8 cellular contexts compared by ENCODE assay signal in genomic region chr1:8962812-8963669, GRCh38. TPM values are rescaled to one million over a fixed set of nuclear protein-coding genes. Genes with fewer than 3 reads are reported as not detected.
DNase-seq lines count a peak whose midpoint lies in the region; ATAC-seq, FAIRE-seq and TF ChIP-seq lines count a peak whose summit lies in the region.

No MANE protein-coding gene starts in this region.

- no peaks in the 10 kb centered on the region for H3K9me3 ChIP-seq in CD8-positive, alpha-beta memory T cell (ENCODE audit: low read length)
- H3K9me3 ChIP-seq in Panc1 (ENCODE audit: control insufficient read depth, insufficient read depth, low read depth, low read length) (no peaks in the 10 kb centered on the region; the same call in 1 of the 2 replicates), HepG2 (ENCODE audit: low read length) (no peaks in the 10 kb centered on the region)

- CTCF ChIA-PET in CD8-positive, alpha-beta memory T cell (lab: Charles Lee), result interaction anchor here (0.8 to 3.0 kb wide), 14 partner anchors 8 to 48 kb away, joined by 3 to 12 read pairs (median 5); no protein-coding TSS in a partner anchor
- CTCF ChIA-PET in Panc1 (lab: Charles Lee) (interaction anchor here (0.6 to 1.9 kb wide), 4 partner anchors 13 to 65 kb away, joined by 3 to 6 read pairs (median 4); no protein-coding TSS in a partner anchor), HepG2 (lab: Yijun Ruan, JAX; ENCODE audit: low intra/inter-chr PET ratio, low total read pairs) (interaction anchor here (1.1 to 1.4 kb wide), 4 partner anchors 25 to 139 kb away, joined by 3 to 7 read pairs (median 4); no protein-coding TSS in a partner anchor)

- peaks cover 0 to 10% (median 8%) of the 10 kb centered on the region in 5 donors for H3K9me3 Mint-ChIP-seq in CD8-positive, alpha-beta memory T cell
- peaks cover 10% of the 10 kb centered on the region for H3K9me3 Mint-ChIP-seq in activated naive CD8-positive, alpha-beta T cell treated with anti-CD3 and anti-CD28 coated beads for 36 hours

- TF ChIP-seq POLR2A in HepG2 (IDR thresholded peaks at IDR 0.05; ENCODE audit: insufficient read depth in 1 of 2, low read depth in 2 of 2, low read length in 2 of 2), result no peak

- WGBS in HepG2 (ENCODE audit: low lambda C conversion rate), result 26% methylated on average over 12 of the region's 17 CpGs

- no peaks in the 10 kb centered on the region for H3K27me3 ChIP-seq in CD8-positive, alpha-beta memory T cell (ENCODE audit: insufficient read depth, low read length, poor library complexity, severe bottlenecking)
- H3K27me3 ChIP-seq in Panc1 (ENCODE audit: control insufficient read depth, insufficient read depth, low read length) (no peaks in the 10 kb centered on the region), HepG2 (ENCODE audit: control insufficient read depth in 1 of 2, insufficient read depth in 2 of 2, low read length in 2 of 2) (peaks cover 0 to 6% of the 10 kb centered on the region in 2 experiments; a peak in 3 of 5 replicates)

- no peaks in the 10 kb centered on the region for H4K20me1 ChIP-seq in HepG2 (ENCODE audit: insufficient read depth, low read length)

- in situ Hi-C loops in Panc1 (cut with HindIII; ENCODE audit: low pct_unique_long_range_greater_than_20kb, low sequenced_read_pairs), result no loop called here
- in situ Hi-C loops in HepG2 (cut with HindIII; ENCODE audit: extremely low pct_ligation_motif_present, low pct_unique_long_range_greater_than_20kb), result no loop called here

- peaks cover 22 to 63% (median 57%) of the 10 kb centered on the region in 3 donors for H3K4me1 Mint-ChIP-seq in CD8-positive, alpha-beta memory T cell
- peaks cover 79% of the 10 kb centered on the region for H3K4me1 Mint-ChIP-seq in activated naive CD8-positive, alpha-beta T cell treated with anti-CD3 and anti-CD28 coated beads for 36 hours

- H2AFZ ChIP-seq in HepG2 (ENCODE audit: low read length), result no peak overlapping the region

- H3K4me2 ChIP-seq in HepG2 (ENCODE audit: low read depth, low read length), result peak overlapping the region; percentile 34; the same call in 1 of the 2 replicates

- peaks cover 4 to 14% of the 10 kb centered on the region in 2 donors for H3K27me3 Mint-ChIP-seq in CD8-positive, alpha-beta memory T cell
- H3K27me3 Mint-ChIP-seq in activated naive CD8-positive, alpha-beta T cell treated with anti-CD3 and anti-CD28 coated beads for 36 hours, result no peaks in the 10 kb centered on the region

- H3K4me3 ChIP-seq in CD8-positive, alpha-beta memory T cell (ENCODE audit: low read length), result peak overlapping the region; percentile 10
- H3K4me3 ChIP-seq in Panc1 (ENCODE audit: low read depth in 2 of 2, low read length in 2 of 2), result no peak overlapping the region
- no peak overlapping the region for H3K4me3 ChIP-seq in HepG2 (replicated peaks in 1 of 3; ENCODE audit: insufficient read depth in 1 of 3, low read depth in 2 of 3, low read length in 3 of 3)

- TF ChIP-seq RAD21 in HepG2 (CRISPR knock-in tag; IDR thresholded peaks at IDR 0.05), result no peak

- intact Hi-C loops in Panc1 (cut with micrococcal nuclease; ENCODE audit: unreplicated experiment) (no loop called here), HepG2 (cut with micrococcal nuclease; ENCODE audit: unreplicated experiment) (loop anchor here (1.0 kb wide), 1 partner anchor 25 kb away; no protein-coding TSS in a partner anchor)

- H3K4me1 ChIP-seq in CD8-positive, alpha-beta memory T cell (ENCODE audit: insufficient read depth, low read length), result peaks cover 51% of the 10 kb centered on the region
- H3K4me1 ChIP-seq in Panc1 (ENCODE audit: control insufficient read depth, insufficient read depth, low read length) (no peaks in the 10 kb centered on the region), HepG2 (ENCODE audit: insufficient read depth, low read length) (peaks cover 22% of the 10 kb centered on the region)

- no peaks in the 10 kb centered on the region for H3K79me2 ChIP-seq in HepG2 (ENCODE audit: insufficient read depth, low read length)

- peaks cover 6 to 13% (median 12%) of the 10 kb centered on the region in 3 donors for H3K36me3 Mint-ChIP-seq in CD8-positive, alpha-beta memory T cell
- peaks cover 92% of the 10 kb centered on the region for H3K36me3 Mint-ChIP-seq in activated naive CD8-positive, alpha-beta T cell treated with anti-CD3 and anti-CD28 coated beads for 36 hours

- peak; percentile 84 for TF ChIP-seq CTCF in Panc1 (IDR thresholded peaks at IDR 0.05)
- peak; percentile 74 for TF ChIP-seq CTCF in HepG2 (CRISPR knock-in tag; IDR thresholded peaks at IDR 0.05)

- H3K4me3 Mint-ChIP-seq in CD8-positive, alpha-beta memory T cell, result peak overlapping the region in 4 of 7 donors; percentile 54 to 66 (median 63)
- peak overlapping the region; percentile 87 for H3K4me3 Mint-ChIP-seq in activated naive CD8-positive, alpha-beta T cell treated with anti-CD3 and anti-CD28 coated beads for 36 hours

- BruUV-seq in Panc1 (replicated peaks; lab: Mats Ljungman, UMichigan), result no TSS peak
- no TSS peak for BruUV-seq in HepG2 (replicated peaks; lab: Mats Ljungman, UMichigan)

- H3K9ac ChIP-seq in HepG2 (ENCODE audit: insufficient read depth, low read depth, low read length), result no peak overlapping the region

- peak overlapping the region in 6 of 8 donors; percentile 1 to 84 (median 46) for H3K27ac Mint-ChIP-seq in CD8-positive, alpha-beta memory T cell
- H3K27ac Mint-ChIP-seq in activated naive CD8-positive, alpha-beta T cell treated with anti-CD3 and anti-CD28 coated beads for 36 hours, result peak overlapping the region; percentile 95

- FAIRE-seq in HepG2 (lab: Jason Lieb, UNC) (peak; percentile 90), urothelium cell line (lab: Jason Lieb, UNC) (no peak)

- H3K36me3 ChIP-seq in CD8-positive, alpha-beta memory T cell (ENCODE audit: insufficient read depth, low read length), result no peaks in the 10 kb centered on the region
- H3K36me3 ChIP-seq in Panc1 (ENCODE audit: control insufficient read depth, insufficient read depth, low read length) (no peaks in the 10 kb centered on the region), HepG2 (replicated peaks in 1 of 2; ENCODE audit: control insufficient read depth in 1 of 2, insufficient read depth in 2 of 2, low read length in 2 of 2) (no peaks in the 10 kb centered on the region)

- H3K27ac ChIP-seq in CD8-positive, alpha-beta memory T cell (ENCODE audit: low read depth, low read length), result no peak overlapping the region
- H3K27ac ChIP-seq in Panc1 (ENCODE audit: low read length) (no peak overlapping the region), HepG2 (ENCODE audit: extremely low read length, insufficient read depth, low read length) (no peak overlapping the region)

- TF ChIP-seq EP300 in HepG2 (IDR thresholded peaks at IDR 0.05; ENCODE audit: low read depth in 2 of 2, low read length in 2 of 2), result no peak
- TF ChIP-seq EP300 in HepG2 (CRISPR knock-in tag; IDR thresholded peaks at IDR 0.05; ENCODE audit: borderline replicate concordance), result no peak

- ATAC-seq in Panc1 (peak; percentile 87), HepG2 (peak; percentile 88), HG03025 (IDR thresholded peaks at IDR 0.05; ENCODE audit: low FRiP score, unreplicated experiment) (no peak), HG02884 (IDR thresholded peaks at IDR 0.05; ENCODE audit: unreplicated experiment) (no peak)

- POLR2A ChIA-PET in CD8-positive, alpha-beta memory T cell (lab: Charles Lee), result interaction anchor here (0.9 kb wide), 1 partner anchor 16 kb away, joined by 3 read pairs; no protein-coding TSS in a partner anchor
- POLR2A ChIA-PET in Panc1 (lab: Charles Lee), result no interaction called here
- POLR2A ChIA-PET in HepG2 (lab: Yijun Ruan, JAX), result interaction anchor here (0.5 to 1.3 kb wide), 4 partner anchors 9 to 138 kb away, joined by 3 to 4 read pairs (median 3); partner anchors contain the start of gene ENO1

- DNase-seq in CD8-positive, alpha-beta memory T cell, result peak in 2 of 5 donors; percentile 52 to 58
- DNase-seq in H4 (ENCODE audit: low spot score) (peak; percentile 55), Panc1 (ENCODE audit: low read depth, low spot score) (no peak), HepG2 (ENCODE audit: low spot score) (peak; percentile 71), urothelium cell line (ENCODE audit: low spot score) (no peak)
- peak; percentile 75 for DNase-seq in activated naive CD8-positive, alpha-beta T cell treated with anti-CD3 and anti-CD28 coated beads for 36 hours

TF ChIP-seq in HepG2, 621 proteins besides CTCF, POLR2A, EP300 and RAD21 (continues in another document):
- no peak for TF ChIP-seq NCOA5 (CRISPR knock-in tag; IDR thresholded peaks at IDR 0.05)
- no peak for TF ChIP-seq ZNF292 (CRISPR knock-in tag; IDR thresholded peaks at IDR 0.05; ENCODE audit: borderline replicate concordance, low read depth)
- TF ChIP-seq PHF5A (CRISPR knock-in tag; IDR thresholded peaks at IDR 0.05; ENCODE audit: low read depth, unreplicated experiment), result no peak
- no peak for TF ChIP-seq ZNF260 (CRISPR knock-in tag; IDR thresholded peaks at IDR 0.05; ENCODE audit: borderline replicate concordance, low read depth)

RNA-seq across cellular contexts. Expression of gene CA6, which starts 17.4 kb away (rescaled TPM):
- 1 to 10 TPM; 1.2 to 1.4 TPM for total RNA-seq in CD8-positive, alpha-beta memory T cell
- polyA plus RNA-seq in CD8-positive, alpha-beta memory T cell, result 3.7 TPM
- not detected in 2 replicates for total RNA-seq in H4 (2014; rRNA removed; shearing (Covaris generic))
- total RNA-seq in Panc1 (2021; ENCODE audit: unreplicated experiment), result not detected
- 0.15 TPM for polyA plus RNA-seq in Panc1 (2012; ENCODE audit: insufficient read length)
- 10 to 100 TPM; 12.3 to 13.7 TPM for total RNA-seq in activated naive CD8-positive, alpha-beta T cell treated with anti-CD3 and anti-CD28 coated beads for 36 hours
- total RNA-seq in HepG2 (2016; rRNA removed; fragmentation: Illumina TruSeq; extraction: Trizol), result not detected in 2 replicates
- total RNA-seq in HepG2 (2016; cell fraction: cytosol; rRNA removed; fragmentation: Illumina TruSeq; extraction: Trizol; ENCODE audit: low read depth), result not detected in 2 replicates
- not detected in 2 replicates for total RNA-seq in HepG2 (2016; cell fraction: insoluble cytoplasmic fraction; rRNA removed; fragmentation: Illumina TruSeq; extraction: Trizol)
- total RNA-seq in HepG2 (2016; cell fraction: membrane; rRNA removed; fragmentation: Illumina TruSeq; extraction: Trizol), result not detected in 2 replicates
- total RNA-seq in HepG2 (2016; cell fraction: nucleus; rRNA removed; fragmentation: Illumina TruSeq; extraction: Trizol), result not detected in 2 replicates
- polyA plus RNA-seq in HepG2 (2011; rRNA removed), result not detected in 2 replicates
- polyA plus RNA-seq in HepG2 (2011; cell fraction: cytosol; rRNA removed), result not detected in 2 replicates
- polyA plus RNA-seq in HepG2 (2011; cell fraction: nucleus; rRNA removed), result not detected in 2 replicates
- polyA plus RNA-seq in HepG2 (2012), result not detected in 2 replicates
- not detected in 2 replicates for polyA plus RNA-seq in HepG2 (2016; cell fraction: cytosol; fragmentation: Illumina TruSeq; extraction: Trizol; ENCODE audit: low read depth)
- polyA plus RNA-seq in HepG2 (2016; cell fraction: insoluble cytoplasmic fraction; fragmentation: Illumina TruSeq; extraction: Trizol; ENCODE audit: low read depth), result not detected in 2 replicates
- polyA plus RNA-seq in HepG2 (2016; cell fraction: membrane; fragmentation: Illumina TruSeq; extraction: Trizol; ENCODE audit: low read depth), result not detected in 2 replicates
- polyA plus RNA-seq in HepG2 (2016; cell fraction: nucleus; fragmentation: Illumina TruSeq; extraction: Trizol; ENCODE audit: insufficient read depth, low read depth), result not detected in 2 replicates
- polyA minus RNA-seq in HepG2 (2011; rRNA and poly(A)+ RNA removed; ENCODE audit: low replicate concordance), result not detected in 2 replicates
- polyA minus RNA-seq in HepG2 (2011; cell fraction: cytosol; rRNA and poly(A)+ RNA removed), result not detected in 2 replicates
- polyA minus RNA-seq in HepG2 (2011; cell fraction: nucleus; rRNA and poly(A)+ RNA removed), result not detected in 2 replicates

Comparison
In these comparisons a context has a peak if more than half of its experiments do, and no peak if none do; other contexts are left out.
1. DNase-seq: peak in H4 (single experiment), activated naive CD8-positive, alpha-beta T cell treated with anti-CD3 and anti-CD28 coated beads for 36 hours (single experiment) and HepG2 (single experiment); none in Panc1 (single experiment) and urothelium cell line (single experiment).
2. ATAC-seq: peak in Panc1 (single experiment) and HepG2 (single experiment); none in HG03025 (single experiment) and HG02884 (single experiment).
3. RNA of gene CA6, which starts 17.4 kb away (total RNA-seq): 12.3 to 13.7 TPM in activated naive CD8-positive, alpha-beta T cell treated with anti-CD3 and anti-CD28 coated beads for 36 hours; 1.2 to 1.4 TPM in CD8-positive, alpha-beta memory T cell, not detected in H4, not detected in Panc1 (single experiment) and not detected in HepG2; every median in the first group is over 4 times any median in the second.